In the genomic region with DNA sequence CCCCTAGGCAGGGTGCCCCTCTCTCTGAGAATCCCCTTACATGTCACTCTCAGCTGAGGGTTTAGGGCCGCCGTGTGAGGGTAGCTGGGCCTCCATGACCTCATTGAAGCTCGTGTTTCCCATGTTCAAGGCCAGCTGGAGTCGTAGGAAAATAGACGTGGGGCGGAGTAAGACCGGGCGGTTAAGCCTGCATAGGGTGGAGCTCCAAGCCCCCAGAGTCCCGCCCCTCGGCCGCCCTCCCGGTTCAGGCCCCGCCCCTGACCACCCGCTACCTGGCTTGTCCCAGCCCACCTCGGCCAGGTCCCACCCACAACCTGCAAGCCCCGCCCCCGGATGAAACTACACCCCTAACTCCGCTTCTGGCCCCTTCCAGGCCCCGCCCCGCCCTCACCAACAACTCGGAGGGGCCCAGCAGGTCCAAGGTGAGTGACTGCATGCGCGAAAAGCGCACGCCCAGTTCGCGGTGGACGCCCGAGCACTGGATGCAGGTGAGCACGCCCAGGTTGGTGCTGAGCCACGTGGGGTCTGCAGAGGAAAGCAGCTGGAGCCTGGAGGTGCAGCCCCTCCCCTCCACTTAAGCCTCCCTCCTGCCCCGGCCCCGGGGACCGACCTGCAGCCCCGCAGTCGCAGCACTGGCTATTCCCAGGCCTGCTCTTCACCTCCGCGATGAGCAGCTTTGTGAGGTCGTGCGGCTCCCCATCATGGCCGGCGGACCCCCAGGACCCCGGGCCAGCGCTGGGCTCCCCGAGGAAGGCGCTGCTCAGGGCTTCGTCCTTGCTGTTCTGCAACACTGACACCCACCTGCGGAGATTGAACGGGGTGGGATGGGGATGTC, we compare ENCODE assay signal across 9 cellular contexts. TPM values are rescaled to one million over a fixed set of nuclear protein-coding genes. Genes with fewer than 3 reads are reported as not detected.
DNase-seq lines count a peak whose midpoint lies in the region; ATAC-seq, FAIRE-seq and TF ChIP-seq lines count a peak whose summit lies in the region.
"Had no signal": no experiment of that assay in that cellular context is flagged by ENCODE, and none has a peak within 500 bp of the region (broad histone marks: within the 10 kb centered on the region; RNA-seq: fewer than 3 reads in every experiment).

No MANE protein-coding gene starts in this region.

- TF ChIP-seq POLR2A in stomach (IDR thresholded peaks at IDR 0.05), result no peak

- 44 to 69% (median 54%) methylated on average over 35 to 49 of the region's 49 CpGs for WGBS in stomach, 5 donors

- TF ChIP-seq EP300 in stomach (IDR thresholded peaks at IDR 0.05), result no peak

- H3K27ac ChIP-seq in kidney (ENCODE audit: low read depth in 2 of 2, low read length in 2 of 2) (no peak overlapping the region), stomach (no peak overlapping the region)

- H3K27ac Mint-ChIP-seq in activated CD8-positive, alpha-beta memory T cell treated with anti-CD3 and anti-CD28 coated beads, Interleukin-2, amount 10 ng/mL, durations not matched to agents 7 days and 5 days, result no peak overlapping the region
- H3K27ac Mint-ChIP-seq in activated T-cell treated with anti-CD3 and anti-CD28 coated beads, Interleukin-2, amount 50 U/mL, for 72 hours, result no peak overlapping the region

- TF ChIP-seq CTCF in kidney (IDR thresholded peaks at IDR 0.05; ENCODE audit: borderline replicate concordance, extremely low read depth, insufficient read depth) (no peak), stomach (IDR thresholded peaks at IDR 0.05) (no peak)

- no peaks in the 10 kb centered on the region for H3K36me3 Mint-ChIP-seq in activated CD8-positive, alpha-beta memory T cell treated with anti-CD3 and anti-CD28 coated beads, Interleukin-2, amount 10 ng/mL, durations not matched to agents 7 days and 5 days
- no peaks in the 10 kb centered on the region for H3K36me3 Mint-ChIP-seq in activated T-cell treated with anti-CD3 and anti-CD28 coated beads, Interleukin-2, amount 50 U/mL, for 72 hours (ENCODE audit: insufficient read depth in 2 of 2)

- H3K4me3 ChIP-seq in kidney (ENCODE audit: low read length in 2 of 2) (no peak overlapping the region), stomach (no peak overlapping the region)

- FAIRE-seq in kidney (lab: Jason Lieb, UNC), result no peak

- peaks cover 8% of the 10 kb centered on the region for H3K27me3 Mint-ChIP-seq in activated CD8-positive, alpha-beta memory T cell treated with anti-CD3 and anti-CD28 coated beads, Interleukin-2, amount 10 ng/mL, durations not matched to agents 7 days and 5 days
- no peaks in the 10 kb centered on the region for H3K27me3 Mint-ChIP-seq in activated T-cell treated with anti-CD3 and anti-CD28 coated beads, Interleukin-2, amount 50 U/mL, for 72 hours (ENCODE audit: low read depth)

- H3K4me3 Mint-ChIP-seq in activated CD8-positive, alpha-beta memory T cell treated with anti-CD3 and anti-CD28 coated beads, Interleukin-2, amount 10 ng/mL, durations not matched to agents 7 days and 5 days, result no peak overlapping the region
- peak overlapping the region in 1 of 2 donors; percentile 20 for H3K4me3 Mint-ChIP-seq in activated T-cell treated with anti-CD3 and anti-CD28 coated beads, Interleukin-2, amount 50 U/mL, for 72 hours

- ATAC-seq in activated CD8-positive, alpha-beta memory T cell treated with anti-CD3 and anti-CD28 coated beads, Interleukin-2, amount 10 ng/mL, durations not matched to agents 7 days and 5 days, result peak; percentile 39
- ATAC-seq in activated T-cell treated with anti-CD3 and anti-CD28 coated beads, Interleukin-2, amount 50 U/mL, for 72 hours (replicated peaks in 1 of 2), result no peak
- ATAC-seq in GM19463 (IDR thresholded peaks at IDR 0.05; ENCODE audit: unreplicated experiment), result no peak
- no peak for ATAC-seq in GM18873 (IDR thresholded peaks at IDR 0.05; ENCODE audit: low FRiP score, unreplicated experiment)

- H3K27me3 ChIP-seq in stomach, result no peaks in the 10 kb centered on the region

- H3K9me3 ChIP-seq in kidney (ENCODE audit: control insufficient read depth in 1 of 2, low read length in 2 of 2), result no peaks in the 10 kb centered on the region
- no peaks in the 10 kb centered on the region for H3K9me3 ChIP-seq in stomach

- intact Hi-C loops in kidney (cut with DNase I), result no loop called here
- intact Hi-C loops in stomach (cut with DNase I; ENCODE audit: low total_unique reads), result no loop called here

- H3K4me1 ChIP-seq in kidney (ENCODE audit: control insufficient read depth in 1 of 2, insufficient read depth in 1 of 2, low read depth in 1 of 2, low read length in 2 of 2) (no peaks in the 10 kb centered on the region), stomach (peaks cover 0 to 14% (median 4%) of the 10 kb centered on the region in 4 donors)

- no peaks in the 10 kb centered on the region for H3K4me1 Mint-ChIP-seq in activated CD8-positive, alpha-beta memory T cell treated with anti-CD3 and anti-CD28 coated beads, Interleukin-2, amount 10 ng/mL, durations not matched to agents 7 days and 5 days
- no peaks in the 10 kb centered on the region for H3K4me1 Mint-ChIP-seq in activated T-cell treated with anti-CD3 and anti-CD28 coated beads, Interleukin-2, amount 50 U/mL, for 72 hours (ENCODE audit: low read depth)

- no peak for DNase-seq in activated CD8-positive, alpha-beta memory T cell treated with anti-CD3 and anti-CD28 coated beads, Interleukin-2, amount 10 ng/mL, durations not matched to agents 7 days and 5 days
- DNase-seq in activated CD8-positive, alpha-beta memory T cell treated with anti-CD3 and anti-CD28 coated beads for 24 hours, result no peak
- peak; percentile 10 to 27 for DNase-seq in activated T-cell treated with anti-CD3 and anti-CD28 coated beads, Interleukin-2, amount 50 U/mL, for 72 hours
- DNase-seq in kidney, result peak; percentile 66
- peak; percentile 37 for DNase-seq in stomach
- DNase-seq in cerebellar nuclear complex (lab: John Stamatoyannopoulos, UW), result no peak
- DNase-seq: NCI-H1092 treated with DMSO at 0.1 percent for 48 hours had no signal

- H3K9me3 Mint-ChIP-seq in activated CD8-positive, alpha-beta memory T cell treated with anti-CD3 and anti-CD28 coated beads, Interleukin-2, amount 10 ng/mL, durations not matched to agents 7 days and 5 days (ENCODE audit: low read depth), result no peaks in the 10 kb centered on the region
- no peaks in the 10 kb centered on the region for H3K9me3 Mint-ChIP-seq in activated T-cell treated with anti-CD3 and anti-CD28 coated beads, Interleukin-2, amount 50 U/mL, for 72 hours

- CTCF ChIA-PET in activated CD8-positive, alpha-beta memory T cell treated with anti-CD3 and anti-CD28 coated beads, Interleukin-2, amount 10 ng/mL, durations not matched to agents 7 days and 5 days (lab: Charles Lee), result interaction anchor here (1.4 kb wide), 1 partner anchor 33 kb away, joined by 3 read pairs; no protein-coding TSS in a partner anchor

- H3K9ac ChIP-seq in kidney (ENCODE audit: low read length in 2 of 2), result no peak overlapping the region

- H3K36me3 ChIP-seq in kidney (ENCODE audit: control insufficient read depth in 1 of 2, insufficient read depth in 2 of 2, low read length in 2 of 2) (peaks cover 17 to 29% of the 10 kb centered on the region in 2 donors), stomach (peaks cover 35 to 97% (median 86%) of the 10 kb centered on the region in 4 donors)

RNA-seq across cellular contexts. Expression of a gene that starts 12.2 kb away (rescaled TPM):
- total RNA-seq in activated CD8-positive, alpha-beta memory T cell treated with anti-CD3 and anti-CD28 coated beads, Interleukin-2, amount 10 ng/mL, durations not matched to agents 7 days and 5 days, result 1 to 10 TPM in 1 of 2 experiments, under 1 TPM in 1; 0.26 to 1.3 TPM
- 1 to 10 TPM; 4.7 to 6.1 TPM for total RNA-seq in activated T-cell treated with anti-CD3 and anti-CD28 coated beads, Interleukin-2, amount 50 U/mL, for 72 hours
- 46.3 TPM for total RNA-seq in kidney
- 93.2 TPM for polyA plus RNA-seq in kidney (ENCODE audit: insufficient read depth, low read depth, low replicate concordance)
- total RNA-seq in stomach, result 100 to 1,000 TPM in 2 of 5 donors, 10 to 100 TPM in 3; 44.9 to 155 (median 91.1) TPM
- 100 to 1,000 TPM in 1 of 3 donors, 10 to 100 TPM in 2; 44.1 to 133 (median 75.6) TPM for polyA plus RNA-seq in stomach

RNA-seq across cellular contexts. Expression of a gene that starts 47.2 kb away (rescaled TPM):
- under 1 TPM in 1 of 2 experiments, not detected in 1; 0.35 TPM for total RNA-seq in activated CD8-positive, alpha-beta memory T cell treated with anti-CD3 and anti-CD28 coated beads, Interleukin-2, amount 10 ng/mL, durations not matched to agents 7 days and 5 days
- 1 to 10 TPM in 1 of 2 donors, under 1 TPM in 1; 0.51 to 1.0 TPM for total RNA-seq in activated T-cell treated with anti-CD3 and anti-CD28 coated beads, Interleukin-2, amount 50 U/mL, for 72 hours
- total RNA-seq in kidney (37.8 TPM), stomach (100 to 1,000 TPM in 1 of 5 donors, 10 to 100 TPM in 4; 29.2 to 228 (median 45.5) TPM)
- polyA plus RNA-seq in kidney (ENCODE audit: insufficient read depth, low read depth, low replicate concordance) (29.9 TPM), stomach (10 to 100 TPM; 24.9 to 27.7 (median 25.1) TPM)

Comparison
In these comparisons a context has a peak if more than half of its experiments do, and no peak if none do; other contexts are left out.
1. DNase-seq: peak in activated T-cell treated with anti-CD3 and anti-CD28 coated beads, Interleukin-2, amount 50 U/mL, for 72 hours (2 of 2), kidney (single experiment) and stomach (single experiment); none in activated CD8-positive, alpha-beta memory T cell treated with anti-CD3 and anti-CD28 coated beads, Interleukin-2, amount 10 ng/mL, durations not matched to agents 7 days and 5 days (single experiment), activated CD8-positive, alpha-beta memory T cell treated with anti-CD3 and anti-CD28 coated beads for 24 hours (single experiment) and cerebellar nuclear complex (0 of 2).
2. RNA of a gene that starts 47.2 kb away (total RNA-seq): 29.2 to 228 TPM in stomach and 37.8 TPM in kidney (single experiment); 0.51 to 1.0 TPM in activated T-cell treated with anti-CD3 and anti-CD28 coated beads, Interleukin-2, amount 50 U/mL, for 72 hours and 0.35 TPM in activated CD8-positive, alpha-beta memory T cell treated with anti-CD3 and anti-CD28 coated beads, Interleukin-2, amount 10 ng/mL, durations not matched to agents 7 days and 5 days; every median in the first group is over 10 times any median in the second.